Comparison of ENCODE assay signal across 15 cellular contexts in genomic region chr11:73652046-73652730, GRCh38. TPM values are rescaled to one million over a fixed set of nuclear protein-coding genes. Genes with fewer than 3 reads are reported as not detected.
DNase-seq lines count a peak whose midpoint lies in the region; ATAC-seq, FAIRE-seq and TF ChIP-seq lines count a peak whose summit lies in the region.
"Had no signal": no experiment of that assay in that cellular context is flagged by ENCODE, and none has a peak within 500 bp of the region (broad histone marks: within the 10 kb centered on the region; RNA-seq: fewer than 3 reads in every experiment).

No MANE protein-coding gene starts in this region.

- H3K9me3 ChIP-seq in pancreas, result no peaks in the 10 kb centered on the region
- H3K9me3 ChIP-seq: gastrocnemius medialis, Peyer's patch had no signal

- H3K4me1 Mint-ChIP-seq in GM23338, result peaks cover 32% of the 10 kb centered on the region
- peaks cover 10% of the 10 kb centered on the region for H3K4me1 Mint-ChIP-seq in activated T-cell treated with anti-CD3 and anti-CD28 coated beads, Interleukin-2, amount 50 U/mL, for 24 hours (ENCODE audit: low read depth)
- H3K4me1 Mint-ChIP-seq: activated T-helper 17 cell treated with anti-CD3 and anti-CD28 coated beads, Interleukin-2, amount 50 U/mL, for 72 hours had no signal

- no peaks in the 10 kb centered on the region for H3K9me3 Mint-ChIP-seq in GM23338
- no peaks in the 10 kb centered on the region for H3K9me3 Mint-ChIP-seq in activated T-cell treated with anti-CD3 and anti-CD28 coated beads, Interleukin-2, amount 50 U/mL, for 24 hours
- H3K9me3 Mint-ChIP-seq: activated B cell treated with CpG ODN at 0.5 μM for 24 hours; activated T-helper 17 cell treated with anti-CD3 and anti-CD28 coated beads, Interleukin-2, amount 50 U/mL, for 72 hours had no signal

- no peak for TF ChIP-seq CTCF in GM23338 (conservative IDR thresholded peaks at IDR 0.05; ENCODE audit: low read depth in 2 of 2)
- TF ChIP-seq CTCF in fibroblast of pulmonary artery (IDR thresholded peaks at IDR 0.05; ENCODE audit: low read length, missing control alignments), result no peak
- TF ChIP-seq CTCF in pancreas (IDR thresholded peaks at IDR 0.05), result no peak

- H3K27ac ChIP-seq in GM23338 (ENCODE audit: low read depth) (no peak overlapping the region), pancreas (peak overlapping the region in 2 of 4 donors; percentile 5 to 58)
- H3K27ac ChIP-seq: C4-2B, gastrocnemius medialis, Peyer's patch had no signal

- no peak overlapping the region for H2AFZ ChIP-seq in GM23338

- H3K4me2 ChIP-seq in GM23338, result no peak overlapping the region

- 49 to 62% methylated on average over 8 of the region's 8 CpGs for WGBS in pancreas, 2 donors

- peaks cover 8% of the 10 kb centered on the region; the same call in 1 of the 2 replicates for H3K27me3 ChIP-seq in GM23338 (ENCODE audit: insufficient read depth)
- no peaks in the 10 kb centered on the region for H3K27me3 ChIP-seq in pancreas
- H3K27me3 ChIP-seq: gastrocnemius medialis, Peyer's patch had no signal

- H3K27ac Mint-ChIP-seq in GM23338, result no peak overlapping the region
- no peak overlapping the region for H3K27ac Mint-ChIP-seq in activated T-cell treated with anti-CD3 and anti-CD28 coated beads, Interleukin-2, amount 50 U/mL, for 24 hours
- H3K27ac Mint-ChIP-seq: activated B cell treated with CpG ODN at 0.5 μM for 24 hours; activated T-helper 17 cell treated with anti-CD3 and anti-CD28 coated beads, Interleukin-2, amount 50 U/mL, for 72 hours had no signal

- no peak overlapping the region for H3K4me3 ChIP-seq in GM23338
- H3K4me3 ChIP-seq in fibroblast of pulmonary artery (replicated peaks; ENCODE audit: low read depth, low read length), result no peak overlapping the region
- no peak overlapping the region for H3K4me3 ChIP-seq in pancreas
- H3K4me3 ChIP-seq: gastrocnemius medialis, lung, Peyer's patch, skin epidermis had no signal

- peak; percentile 43 for DNase-seq in GM23338 (ENCODE audit: low spot score)
- DNase-seq in NCI-H526 (lab: John Stamatoyannopoulos, UW), result peak; percentile 97 to 99
- DNase-seq in fibroblast of pulmonary artery (ENCODE audit: low read depth), result peak; percentile 47
- peak in 5 of 6 donors; percentile 31 to 60 (median 51) for DNase-seq in pancreas
- no peak for DNase-seq in activated T-cell treated with anti-CD3 and anti-CD28 coated beads, Interleukin-2, amount 50 U/mL, for 24 hours
- DNase-seq in NCI-H1694 (lab: John Stamatoyannopoulos, UW), result no peak
- DNase-seq: activated B cell treated with CpG ODN at 0.5 μM for 24 hours, gastrocnemius medialis had no signal

- H3K4me1 ChIP-seq in GM23338 (ENCODE audit: insufficient read depth) (peaks cover 11% of the 10 kb centered on the region), pancreas (no peaks in the 10 kb centered on the region)
- H3K4me1 ChIP-seq: Peyer's patch had no signal

- H3K9me2 ChIP-seq in GM23338 (ENCODE audit: insufficient read depth), result no peaks in the 10 kb centered on the region

- H4K20me1 ChIP-seq in GM23338 (replicated peaks; ENCODE audit: insufficient read depth), result no peaks in the 10 kb centered on the region; the same call in 1 of the 2 replicates

- H3K79me2 ChIP-seq in GM23338 (replicated peaks; ENCODE audit: insufficient read depth), result no peaks in the 10 kb centered on the region

- ATAC-seq in GM23338 (peak; percentile 48), pancreas (peak; percentile 20 to 67 (median 41)), GM21381 (IDR thresholded peaks at IDR 0.05; ENCODE audit: unreplicated experiment) (no peak), GM18907 (IDR thresholded peaks at IDR 0.05; ENCODE audit: unreplicated experiment) (no peak)
- ATAC-seq: activated T-helper 17 cell treated with anti-CD3 and anti-CD28 coated beads, Interleukin-2, amount 50 U/mL, for 72 hours; gastrocnemius medialis had no signal

- no peak overlapping the region for H3K4me3 Mint-ChIP-seq in GM23338
- H3K4me3 Mint-ChIP-seq in activated T-cell treated with anti-CD3 and anti-CD28 coated beads, Interleukin-2, amount 50 U/mL, for 24 hours, result no peak overlapping the region
- H3K4me3 Mint-ChIP-seq: activated B cell treated with CpG ODN at 0.5 μM for 24 hours; activated T-helper 17 cell treated with anti-CD3 and anti-CD28 coated beads, Interleukin-2, amount 50 U/mL, for 72 hours had no signal

- H3K36me3 Mint-ChIP-seq in GM23338 (ENCODE audit: low read depth), result no peaks in the 10 kb centered on the region
- H3K36me3 Mint-ChIP-seq in activated T-cell treated with anti-CD3 and anti-CD28 coated beads, Interleukin-2, amount 50 U/mL, for 24 hours (ENCODE audit: low read depth), result peaks cover 6% of the 10 kb centered on the region

- intact Hi-C loops in pancreas (cut with DNase I), result loop anchor here in 1 of 3 donors (10.0 kb wide), 1 partner anchor 257 kb away; no protein-coding TSS in a partner anchor

- no peaks in the 10 kb centered on the region for H3K36me3 ChIP-seq in GM23338 (ENCODE audit: insufficient read depth)
- H3K36me3 ChIP-seq in pancreas, result no peaks in the 10 kb centered on the region
- H3K36me3 ChIP-seq: gastrocnemius medialis, Peyer's patch had no signal

- FAIRE-seq in pancreas (lab: Jason Lieb, UNC), result no peak

- 0 out of 2 replicates have a peak, but pooled peaks cover 5% of the 10 kb centered on the region for H3F3A ChIP-seq in GM23338 (replicated peaks; ENCODE audit: low read depth)

- H3K27me3 Mint-ChIP-seq in GM23338 (ENCODE audit: insufficient read depth, low read depth, poor library complexity), result peaks cover 10% of the 10 kb centered on the region
- no peaks in the 10 kb centered on the region for H3K27me3 Mint-ChIP-seq in activated T-cell treated with anti-CD3 and anti-CD28 coated beads, Interleukin-2, amount 50 U/mL, for 24 hours
- H3K27me3 Mint-ChIP-seq: activated B cell treated with CpG ODN at 0.5 μM for 24 hours; activated T-helper 17 cell treated with anti-CD3 and anti-CD28 coated beads, Interleukin-2, amount 50 U/mL, for 72 hours had no signal

TF ChIP-seq in GM23338, 12 proteins besides CTCF, POLR2A, EP300 and RAD21:
- TF ChIP-seq JUNB (IDR thresholded peaks at IDR 0.05; ENCODE audit: unreplicated experiment) (no peak), NANOG (IDR thresholded peaks at IDR 0.05; ENCODE audit: borderline replicate concordance) (no peak), EZH2 (IDR thresholded peaks at IDR 0.05; ENCODE audit: low read depth, unreplicated experiment) (no peak), CREB1 (CRISPR knock-in tag; IDR thresholded peaks at IDR 0.05; ENCODE audit: low read depth) (no peak), ETS1 (IDR thresholded peaks at IDR 0.05) (no peak)
- TF ChIP-seq, protein P1, sequence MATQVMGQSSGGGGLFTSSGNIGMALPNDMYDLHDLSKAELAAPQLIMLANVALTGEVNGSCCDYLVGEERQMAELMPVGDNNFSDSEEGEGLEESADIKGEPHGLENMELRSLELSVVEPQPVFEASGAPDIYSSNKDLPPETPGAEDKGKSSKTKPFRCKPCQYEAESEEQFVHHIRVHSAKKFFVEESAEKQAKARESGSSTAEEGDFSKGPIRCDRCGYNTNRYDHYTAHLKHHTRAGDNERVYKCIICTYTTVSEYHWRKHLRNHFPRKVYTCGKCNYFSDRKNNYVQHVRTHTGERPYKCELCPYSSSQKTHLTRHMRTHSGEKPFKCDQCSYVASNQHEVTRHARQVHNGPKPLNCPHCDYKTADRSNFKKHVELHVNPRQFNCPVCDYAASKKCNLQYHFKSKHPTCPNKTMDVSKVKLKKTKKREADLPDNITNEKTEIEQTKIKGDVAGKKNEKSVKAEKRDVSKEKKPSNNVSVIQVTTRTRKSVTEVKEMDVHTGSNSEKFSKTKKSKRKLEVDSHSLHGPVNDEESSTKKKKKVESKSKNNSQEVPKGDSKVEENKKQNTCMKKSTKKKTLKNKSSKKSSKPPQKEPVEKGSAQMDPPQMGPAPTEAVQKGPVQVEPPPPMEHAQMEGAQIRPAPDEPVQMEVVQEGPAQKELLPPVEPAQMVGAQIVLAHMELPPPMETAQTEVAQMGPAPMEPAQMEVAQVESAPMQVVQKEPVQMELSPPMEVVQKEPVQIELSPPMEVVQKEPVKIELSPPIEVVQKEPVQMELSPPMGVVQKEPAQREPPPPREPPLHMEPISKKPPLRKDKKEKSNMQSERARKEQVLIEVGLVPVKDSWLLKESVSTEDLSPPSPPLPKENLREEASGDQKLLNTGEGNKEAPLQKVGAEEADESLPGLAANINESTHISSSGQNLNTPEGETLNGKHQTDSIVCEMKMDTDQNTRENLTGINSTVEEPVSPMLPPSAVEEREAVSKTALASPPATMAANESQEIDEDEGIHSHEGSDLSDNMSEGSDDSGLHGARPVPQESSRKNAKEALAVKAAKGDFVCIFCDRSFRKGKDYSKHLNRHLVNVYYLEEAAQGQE (IDR thresholded peaks at IDR 0.05; ENCODE audit: unreplicated experiment), result no peak

RNA-seq across cellular contexts. Expression of gene PLEKHB1, which starts 5.8 kb away (rescaled TPM):
- total RNA-seq in GM23338 (2014; rRNA removed; shearing (Covaris generic)), result 10.3 and 20.1 TPM in 2 replicates
- polyA plus RNA-seq in GM23338 (2016; fragmentation: Nextera tagmentation; extraction: Ambion mirVana) (20.8 and 25.8 TPM in 2 replicates), pancreas (10 to 100 TPM; 17.6 to 22.2 TPM)
- 10 to 100 TPM; 11.8 to 26.7 (median 15.1) TPM for total RNA-seq in pancreas

RNA-seq across cellular contexts. Expression of gene FAM168A, which starts 54.3 kb away (rescaled TPM):
- total RNA-seq in GM23338 (2014; rRNA removed; shearing (Covaris generic)), result 17.9 and 20.3 TPM in 2 replicates
- polyA plus RNA-seq in GM23338 (2016; fragmentation: Nextera tagmentation; extraction: Ambion mirVana) (8.0 and 9.6 TPM in 2 replicates), pancreas (1 to 10 TPM; 4.9 to 6.3 TPM)
- total RNA-seq in pancreas, result 10 to 100 TPM; 11.5 to 22.5 (median 14.5) TPM

Comparison
In these comparisons a context has a peak if more than half of its experiments do, and no peak if none do; other contexts are left out.
1. ATAC-seq: peak in GM23338 (single experiment) and pancreas (4 of 4); none in GM21381 (single experiment) and GM18907 (single experiment).
2. DNase-seq: peak in GM23338 (single experiment), NCI-H526 (2 of 2), fibroblast of pulmonary artery (single experiment) and pancreas (5 of 6); none in activated T-cell treated with anti-CD3 and anti-CD28 coated beads, Interleukin-2, amount 50 U/mL, for 24 hours (single experiment) and NCI-H1694 (single experiment).